19 cellular contexts compared by ENCODE assay signal in the genomic region with DNA sequence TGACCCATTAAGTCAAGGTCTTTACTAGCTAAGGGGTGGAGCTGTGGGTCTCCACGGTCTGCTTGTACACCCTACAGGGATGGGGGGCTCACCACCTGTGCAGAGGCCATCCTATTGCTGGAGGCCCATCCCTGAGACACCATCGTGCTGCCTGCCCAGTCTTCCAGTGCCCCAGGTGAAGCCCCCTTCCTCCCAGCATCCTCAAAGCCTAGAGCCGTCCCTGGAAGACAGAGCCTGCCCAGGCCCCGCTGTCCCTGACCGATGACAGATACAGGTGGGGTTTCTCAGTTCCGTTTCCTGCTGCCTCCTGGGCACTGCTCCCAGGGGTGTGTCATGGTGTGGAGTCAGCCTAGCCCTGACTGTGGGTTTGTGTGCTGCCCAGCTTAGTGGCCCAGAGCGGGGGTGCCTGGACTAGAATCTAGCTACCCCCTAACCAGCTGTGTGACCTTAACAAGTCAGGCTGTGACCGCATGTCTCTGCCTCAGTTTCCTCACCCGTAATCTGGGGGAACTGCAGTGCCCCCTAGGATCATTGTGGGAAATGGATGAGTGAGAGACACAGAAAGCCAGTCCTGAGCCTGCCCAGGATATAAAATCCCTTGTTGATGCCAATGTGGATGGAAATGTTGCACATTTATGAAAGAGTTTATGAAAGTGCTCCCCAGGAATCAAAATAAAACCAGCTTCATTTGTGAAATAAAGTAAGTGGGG. TPM values are rescaled to one million over a fixed set of nuclear protein-coding genes. Genes with fewer than 3 reads are reported as not detected.
DNase-seq lines count a peak whose midpoint lies in the region; ATAC-seq, FAIRE-seq and TF ChIP-seq lines count a peak whose summit lies in the region.
"Had no signal": no experiment of that assay in that cellular context is flagged by ENCODE, and none has a peak within 500 bp of the region (broad histone marks: within the 10 kb centered on the region; RNA-seq: fewer than 3 reads in every experiment).

No MANE protein-coding gene starts in this region.

- H3K27me3 ChIP-seq in left ventricle myocardium inferior (ENCODE audit: low read depth): peaks cover 28% of the 10 kb centered on the region
- H3K27me3 ChIP-seq in RWPE2 (ENCODE audit: insufficient read depth, poor library complexity, severe bottlenecking): no peaks in the 10 kb centered on the region
- H3K27me3 ChIP-seq: upper lobe of left lung had no signal

- peaks cover 25% of the 10 kb centered on the region for H3K4me1 ChIP-seq in left ventricle myocardium inferior
- H3K4me1 ChIP-seq in RWPE2 (ENCODE audit: insufficient read depth, poor library complexity, severe bottlenecking): peaks cover 6% of the 10 kb centered on the region

- no peak overlapping the region for H3K4me3 ChIP-seq in left ventricle myocardium inferior
- no peak overlapping the region for H3K4me3 ChIP-seq in RWPE2 (ENCODE audit: severe bottlenecking)
- H3K4me3 ChIP-seq: adrenal gland, esophagus muscularis mucosa, GM12878, upper lobe of left lung had no signal

- H3K9me3 ChIP-seq in left ventricle myocardium inferior (replicated peaks): no peaks in the 10 kb centered on the region
- H3K9me3 ChIP-seq in RWPE2 (ENCODE audit: severe bottlenecking): no peaks in the 10 kb centered on the region
- H3K9me3 ChIP-seq: adrenal gland, esophagus muscularis mucosa, upper lobe of left lung had no signal

- no peak for ATAC-seq in left cardiac atrium
- 0 out of 3 replicates have a peak, but pooled peaks have one; percentile 12 for ATAC-seq in RWPE2 (ENCODE audit: low read depth)
- peak; percentile 27 for ATAC-seq in left colon
- ATAC-seq: GM12878 had no signal

- intact Hi-C loops in left cardiac atrium (cut with DNase I) (no loop called here), left ventricle myocardium inferior (cut with micrococcal nuclease) (no loop called here), left colon (cut with DNase I, micrococcal nuclease) (no loop called here)

- H3K27ac ChIP-seq in left ventricle myocardium inferior (replicated peaks) (no peak overlapping the region), RWPE2 (ENCODE audit: poor library complexity, severe bottlenecking) (no peak overlapping the region)
- H3K27ac ChIP-seq: adrenal gland, esophagus muscularis mucosa, parathyroid adenoma, upper lobe of left lung had no signal

- TF ChIP-seq CTCF in left ventricle myocardium inferior (IDR thresholded peaks at IDR 0.05; ENCODE audit: borderline replicate concordance): no peak
- TF ChIP-seq CTCF in RWPE2 (IDR thresholded peaks at IDR 0.05; ENCODE audit: poor library complexity, severe bottlenecking): no peak

- no peak for FAIRE-seq in RCC 7860 (lab: Jason Lieb, UNC)
- FAIRE-seq: GM12878, TTC549 had no signal

- peak; percentile 7 for DNase-seq in left cardiac atrium
- DNase-seq in left ventricle myocardium inferior: no peak
- peak; percentile 46 for DNase-seq in RWPE2 (ENCODE audit: low spot score)
- DNase-seq in left colon: peak in 1 of 2 donors; percentile 23
- no peak for DNase-seq in mucosa of gallbladder (ENCODE audit: low spot score)
- no peak for DNase-seq in RCC 7860 (ENCODE audit: low spot score)
- no peak for DNase-seq in NCI-H1436 treated with DMSO at 0.1 percent for 48 hours (lab: John Stamatoyannopoulos, UW)
- DNase-seq in NCI-H226: no peak
- DNase-seq: DMS79; Karpas-422; NCI-H2029; NCI-H82; stimulated activated CD4-positive, alpha-beta T cell treated with anti-CD3 and anti-CD28 coated beads, Interleukin-15, amount 100 ng/mL, for 24 hours had no signal

- H3K36me3 ChIP-seq in left ventricle myocardium inferior (peaks cover 4% of the 10 kb centered on the region), RWPE2 (ENCODE audit: low read depth) (peaks cover 6% of the 10 kb centered on the region)

RNA-seq across cellular contexts. Expression of a gene that starts 2.0 kb away (rescaled TPM):
- not detected for total RNA-seq in left cardiac atrium
- not detected for total RNA-seq in left ventricle myocardium inferior
- not detected for total RNA-seq in left colon
- total RNA-seq in mucosa of gallbladder: not detected
- total RNA-seq: adrenal gland, esophagus muscularis mucosa, GM12878, upper lobe of left lung had no signal

RNA-seq across cellular contexts. Expression of a gene that starts 2.3 kb away (rescaled TPM):
- total RNA-seq in left cardiac atrium (100 to 1,000 TPM; 160 to 175 TPM), left ventricle myocardium inferior (190 TPM), left colon (100 to 1,000 TPM in 1 of 2 donors, 10 to 100 TPM in 1; 100.0 to 100 TPM), mucosa of gallbladder (121 TPM)

Comparison
In these comparisons a context has a peak if more than half of its experiments do, and no peak if none do; other contexts are left out.
1. DNase-seq: peak in left cardiac atrium (single experiment) and RWPE2 (single experiment); none in left ventricle myocardium inferior (single experiment), mucosa of gallbladder (single experiment), RCC 7860 (single experiment), NCI-H1436 treated with DMSO at 0.1 percent for 48 hours (single experiment) and NCI-H226 (single experiment).
2. ATAC-seq: peak in RWPE2 (single experiment) and left colon (single experiment); none in left cardiac atrium (0 of 2).